ENCODE assay signal across 1 cellular context in genomic region chr14:99217556-99217955, GRCh38.
TF ChIP-seq lines count a peak whose summit lies in the region.

No MANE protein-coding gene starts in this region.

TF ChIP-seq in SK-N-SH, 30 proteins besides CTCF, POLR2A, EP300 and RAD21 (continued from another document):
- TF ChIP-seq REST (IDR thresholded peaks at IDR 0.05; ENCODE audit: low read depth, low read length) (no peak), USF1 (IDR thresholded peaks at IDR 0.05; ENCODE audit: borderline replicate concordance, low read depth) (no peak), ZBTB33 (IDR thresholded peaks at IDR 0.05; ENCODE audit: borderline replicate concordance, low read depth) (no peak), CHD2 (IDR thresholded peaks at IDR 0.05; ENCODE audit: low read length, partially characterized antibody) (no peak), USF2 (IDR thresholded peaks at IDR 0.05; ENCODE audit: borderline replicate concordance, low read depth, low read length) (no peak), RFX5 (IDR thresholded peaks at IDR 0.05; ENCODE audit: low read length) (no peak), POLR2AphosphoS5 (IDR thresholded peaks at IDR 0.05; ENCODE audit: low read depth, low read length) (no peak), FOXJ3 (CRISPR knock-in tag; IDR thresholded peaks at IDR 0.05) (no peak)
